Comparison of ENCODE assay signal across 8 cellular contexts in genomic region chr1:68346192-68346808, GRCh38.
A peak's percentile ranks its signal among the peaks of the same experiment; 100 is the strongest.
DNase-seq lines count a peak whose midpoint lies in the region; ATAC-seq and TF ChIP-seq lines count a peak whose summit lies in the region.

No MANE protein-coding gene starts in this region.

- no peak overlapping the region for H3K27ac ChIP-seq in mesendoderm (ENCODE audit: low read depth, low read length)

- no peak overlapping the region for H2BK5ac ChIP-seq in mesendoderm (ENCODE audit: low read length)

- H3K27me3 Mint-ChIP-seq in naive thymus-derived CD8-positive, alpha-beta T cell, result peaks cover 0 to 10% (median 0%) of the 10 kb centered on the region in 5 donors

- no CpG with 5 or more reads among the region's 3 CpGs for WGBS in mesendoderm (ENCODE audit: extremely low coverage, insufficient coverage, low lambda C conversion rate)

- no peak overlapping the region for H2AK5ac ChIP-seq in mesendoderm (ENCODE audit: low read length)

- no peak for ATAC-seq in naive thymus-derived CD8-positive, alpha-beta T cell
- ATAC-seq in HG02588 (IDR thresholded peaks at IDR 0.05; ENCODE audit: unreplicated experiment) (no peak), HG02571 (IDR thresholded peaks at IDR 0.05; ENCODE audit: unreplicated experiment) (no peak)

- H3K4me1 Mint-ChIP-seq in naive thymus-derived CD8-positive, alpha-beta T cell, result peaks cover 0 to 10% (median 0%) of the 10 kb centered on the region in 4 donors

- no peak overlapping the region for H3K9ac ChIP-seq in mesendoderm (ENCODE audit: low read length)

- no peak overlapping the region for H3K4ac ChIP-seq in mesendoderm (ENCODE audit: low read depth, low read length)

- no peak overlapping the region for H4K5ac ChIP-seq in mesendoderm (ENCODE audit: low read length)

- H2BK15ac ChIP-seq in mesendoderm (replicated peaks; ENCODE audit: low read depth), result no peak overlapping the region

- H3K27me3 ChIP-seq in mesendoderm (ENCODE audit: insufficient read depth, low read length, poor library complexity), result no peaks in the 10 kb centered on the region

- no peak overlapping the region for H2BK120ac ChIP-seq in mesendoderm (ENCODE audit: low read depth, low read length)

- H3K9me3 Mint-ChIP-seq in naive thymus-derived CD8-positive, alpha-beta T cell, result peaks cover 0 to 14% (median 0%) of the 10 kb centered on the region in 9 donors

- no peaks in the 10 kb centered on the region for H3K36me3 Mint-ChIP-seq in naive thymus-derived CD8-positive, alpha-beta T cell

- no peaks in the 10 kb centered on the region for H3K4me1 ChIP-seq in mesendoderm (ENCODE audit: control insufficient read depth, low read depth, low read length)

- H4K8ac ChIP-seq in mesendoderm (ENCODE audit: low read depth, low read length), result no peak overlapping the region

- TF ChIP-seq CTCF in LNCaP clone FGC (IDR thresholded peaks at IDR 0.05; ENCODE audit: control insufficient read depth, extremely low read depth, insufficient read depth) (peak; percentile 50), astrocyte of the spinal cord (IDR thresholded peaks at IDR 0.05; ENCODE audit: low read depth, low read length) (peak; percentile 42)

- no peak overlapping the region for H3K27ac Mint-ChIP-seq in naive thymus-derived CD8-positive, alpha-beta T cell

- no peak overlapping the region for H3K4me3 ChIP-seq in LNCaP clone FGC (ENCODE audit: low read depth, low read length)
- no peak overlapping the region for H3K4me3 ChIP-seq in astrocyte of the spinal cord (ENCODE audit: low read depth, low read length)
- no peak overlapping the region for H3K4me3 ChIP-seq in mesendoderm (ENCODE audit: low read length)

- H3K79me2 ChIP-seq in mesendoderm (ENCODE audit: control insufficient read depth, insufficient read depth, low read length), result no peaks in the 10 kb centered on the region

- H3K56ac ChIP-seq in mesendoderm (ENCODE audit: low read length), result no peak overlapping the region

- no peak overlapping the region for H3K4me2 ChIP-seq in mesendoderm (ENCODE audit: low read length)

- in situ Hi-C loops in astrocyte of the spinal cord (cut with HindIII; ENCODE audit: low sequenced_read_pairs), result no loop called here

- H3K36me3 ChIP-seq in mesendoderm (ENCODE audit: control insufficient read depth, insufficient read depth, low read length), result no peaks in the 10 kb centered on the region

- no peaks in the 10 kb centered on the region for H3K79me1 ChIP-seq in mesendoderm (ENCODE audit: low read length)

- H3K18ac ChIP-seq in mesendoderm (ENCODE audit: low read length), result no peak overlapping the region

- peak; percentile 62 for DNase-seq in DMS53 (lab: John Stamatoyannopoulos, UW)
- no peak for DNase-seq in LNCaP clone FGC (ENCODE audit: low read depth)
- peak; percentile 65 for DNase-seq in astrocyte of the spinal cord (ENCODE audit: low read depth, low spot score)
- DNase-seq in mesendoderm, result peak; percentile 54
- DNase-seq in nucleus accumbens (lab: John Stamatoyannopoulos, UW), result no peak
- DNase-seq in naive thymus-derived CD8-positive, alpha-beta T cell, result no peak

- no peak overlapping the region for H3K23ac ChIP-seq in mesendoderm (ENCODE audit: low read length)

- H3K4me3 Mint-ChIP-seq in naive thymus-derived CD8-positive, alpha-beta T cell, result no peak overlapping the region

- POLR2A ChIA-PET in naive thymus-derived CD8-positive, alpha-beta T cell (lab: Charles Lee), result no interaction called here

Comparison
In these comparisons a context has a peak if more than half of its experiments do, and no peak if none do; other contexts are left out.
1. DNase-seq: peak in DMS53 (single experiment), astrocyte of the spinal cord (single experiment) and mesendoderm (single experiment); none in LNCaP clone FGC (single experiment), nucleus accumbens (0 of 56) and naive thymus-derived CD8-positive, alpha-beta T cell (0 of 10).